Comparison of ENCODE assay signal across 18 cellular contexts in genomic region chr7:66183700-66184099, GRCh38. TPM values are rescaled to one million over a fixed set of nuclear protein-coding genes. Genes with fewer than 3 reads are reported as not detected.
DNase-seq lines count a peak whose midpoint lies in the region; ATAC-seq, FAIRE-seq and TF ChIP-seq lines count a peak whose summit lies in the region.
"Had no signal": no experiment of that assay in that cellular context is flagged by ENCODE, and none has a peak within 500 bp of the region (broad histone marks: within the 10 kb centered on the region; RNA-seq: fewer than 3 reads in every experiment).

No MANE protein-coding gene starts in this region.

- TF ChIP-seq POLR2A in H54 (IDR thresholded peaks at IDR 0.05; ENCODE audit: low read depth, low read length) (no peak), stomach (IDR thresholded peaks at IDR 0.05) (no peak)

- H3K27me3 ChIP-seq in stomach: no peaks in the 10 kb centered on the region
- H3K27me3 ChIP-seq: SJCRH30, suprapubic skin had no signal

- DNase-seq in H54 (ENCODE audit: insufficient read length, low spot score) (peak; percentile 68), amniotic epithelial cell (ENCODE audit: low read depth) (peak; percentile 100), hepatic stellate cell (ENCODE audit: low spot score) (peak; percentile 85), stomach (no peak)
- DNase-seq in activated CD4-positive, alpha-beta T cell treated with anti-CD3 and anti-CD28 coated beads, Interleukin-2, amount 50 U/mL, for 1 hour: no peak
- DNase-seq: activated T-cell treated with anti-CD3 and anti-CD28 coated beads, Interleukin-2, amount 50 U/mL, for 48 hours; aorta; Caco-2; endodermal cell; mucosa of descending colon; NCI-H526 treated with DMSO at 0.1 percent for 48 hours; retina had no signal

- intact Hi-C loops in stomach (cut with DNase I; ENCODE audit: low total_unique reads): no loop called here

- H3K4me3 ChIP-seq in stomach: no peak overlapping the region
- H3K4me3 ChIP-seq: mucosa of descending colon, SJCRH30, suprapubic skin had no signal

- peaks cover 0 to 6% (median 0%) of the 10 kb centered on the region in 4 donors for H3K9me3 ChIP-seq in stomach
- H3K9me3 ChIP-seq: SJCRH30, suprapubic skin had no signal

- no peak for TF ChIP-seq EP300 in stomach (IDR thresholded peaks at IDR 0.05)

- ATAC-seq in GM18870 (IDR thresholded peaks at IDR 0.05; ENCODE audit: unreplicated experiment): no peak
- ATAC-seq in HG02642 (IDR thresholded peaks at IDR 0.05; ENCODE audit: poor library complexity, unreplicated experiment): no peak
- no peak for ATAC-seq in HG02970 (IDR thresholded peaks at IDR 0.05; ENCODE audit: low FRiP score, unreplicated experiment)
- ATAC-seq: mucosa of descending colon, WTC11 had no signal

- no peak for FAIRE-seq in H54 (lab: Jason Lieb, UNC)

- WGBS in stomach, 5 donors: 59 to 79% (median 70%) methylated on average over 2 of the region's 2 CpGs

- H3K27ac ChIP-seq in stomach: peak overlapping the region in 3 of 5 donors; percentile 4 to 19 (median 14)
- H3K27ac ChIP-seq: SJCRH30, suprapubic skin had no signal

- no peak for TF ChIP-seq CTCF in stomach (IDR thresholded peaks at IDR 0.05)

- no peaks in the 10 kb centered on the region for H3K36me3 ChIP-seq in stomach
- H3K36me3 ChIP-seq: SJCRH30, suprapubic skin had no signal

- no peaks in the 10 kb centered on the region for H3K4me1 ChIP-seq in stomach
- H3K4me1 ChIP-seq: Caco-2, SJCRH30 had no signal

RNA-seq across cellular contexts. Expression of gene TPST1, which starts 21.4 kb away (rescaled TPM):
- total RNA-seq in stomach: 10 to 100 TPM in 2 of 5 donors, 1 to 10 TPM in 2, under 1 TPM in 1; 0.58 to 78.8 (median 9.0) TPM
- 10 to 100 TPM in 1 of 3 donors, 1 to 10 TPM in 2; 4.8 to 12.6 (median 8.4) TPM for polyA plus RNA-seq in stomach

Comparison
In these comparisons a context has a peak if more than half of its experiments do, and no peak if none do; other contexts are left out.
1. DNase-seq: peak in H54 (single experiment), amniotic epithelial cell (single experiment) and hepatic stellate cell (single experiment); none in stomach (single experiment) and activated CD4-positive, alpha-beta T cell treated with anti-CD3 and anti-CD28 coated beads, Interleukin-2, amount 50 U/mL, for 1 hour (single experiment).